27 cellular contexts compared by ENCODE assay signal in the genomic region with DNA sequence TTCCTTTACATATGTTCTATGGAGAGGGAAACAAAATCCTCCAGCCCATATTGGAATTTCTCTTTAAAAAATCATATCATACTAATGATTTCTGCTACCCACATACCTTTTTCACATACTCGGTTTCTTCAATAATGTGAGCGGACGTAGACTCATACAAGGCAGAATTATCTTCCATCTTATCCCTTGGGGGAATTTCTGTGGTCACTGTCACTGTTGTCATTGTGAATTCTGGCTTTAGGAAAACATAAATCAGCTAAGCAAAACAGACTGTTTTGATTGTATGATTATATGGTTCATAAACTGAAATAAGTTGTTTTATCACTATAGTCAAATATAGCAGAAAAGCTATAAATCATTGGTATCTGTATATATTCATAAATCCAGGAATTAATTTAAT. TPM values are rescaled to one million over a fixed set of nuclear protein-coding genes. Genes with fewer than 3 reads are reported as not detected.
"Had no signal": no experiment of that assay in that cellular context is flagged by ENCODE, and none has a peak within 500 bp of the region (broad histone marks: within the 10 kb centered on the region; RNA-seq: fewer than 3 reads in every experiment).

No MANE protein-coding gene starts in this region.

- H3K4me2 ChIP-seq: neural progenitor cell had no signal

- FAIRE-seq: urothelium cell line had no signal

- H3K27ac ChIP-seq: left ventricle myocardium inferior, neural progenitor cell, neutrophil, ovary, skin epidermis, stomach, testis, thyroid gland, transverse colon, upper lobe of right lung had no signal

- H2AFZ ChIP-seq: neural progenitor cell had no signal

- H3K4me3 ChIP-seq: left ventricle myocardium inferior, lung, neural progenitor cell, ovary, skin epidermis, stomach, testis, thyroid gland, transverse colon, upper lobe of right lung had no signal

- ATAC-seq: natural killer cell; right cardiac atrium; sciatic nerve; stimulated activated naive B cell treated with anti-CD40 and anti-IgM and Interleukin-4, amounts not matched to agents 10 μg/mL and 1 μg/mL and 100 μg/mL, for 72 hours; stimulated activated naive CD8-positive, alpha-beta T cell treated with anti-CD3 and anti-CD28 coated beads, Interleukin-15, Interleukin-2, amounts not matched to agents 100 U/mL and 50 U/mL, for 24 hours; upper lobe of right lung had no signal

- H3K9ac ChIP-seq: neural progenitor cell had no signal

- H3K4me1 ChIP-seq: neural progenitor cell, testis had no signal

- H3K27me3 ChIP-seq: neural progenitor cell, neutrophil, ovary, stomach, testis, thyroid gland, transverse colon, upper lobe of right lung had no signal

- DNase-seq: hypothalamus; immature natural killer cell; left ventricle myocardium inferior; mesendoderm; naive B cell; natural killer cell; nephron progenitor cell; occipital lobe; ovary; right cardiac atrium; stimulated activated CD4-positive, alpha-beta T cell treated with anti-CD3 and anti-CD28 coated beads, Interleukin-12 subunit alpha, Interleukin-12 subunit beta, amount 100 ng/mL, for 4 hours; stimulated activated CD4-positive, alpha-beta T cell treated with anti-CD3 and anti-CD28 coated beads, Interleukin-15, amount 100 ng/mL, for 24 hours; stimulated activated CD4-positive, alpha-beta T cell treated with anti-CD3 and anti-CD28 coated beads, Interleukin-2, amount 100 ng/mL, for 24 hours; stimulated activated CD4-positive, alpha-beta T cell treated with anti-CD3 and anti-CD28 coated beads, Interleukin-4, amount 100 ng/mL, for 1 hour; stimulated activated naive B cell treated with anti-CD40 and anti-IgM and Interleukin-4, amounts not matched to agents 10 μg/mL and 1 μg/mL and 100 μg/mL, for 72 hours; stimulated activated naive CD8-positive, alpha-beta T cell treated with anti-CD3 and anti-CD28 coated beads, Interleukin-15, Interleukin-2, amounts not matched to agents 100 U/mL and 50 U/mL, for 24 hours; stomach; testis; thyroid gland; transverse colon; upper lobe of right lung had no signal

- H3K36me3 ChIP-seq: neural progenitor cell, neutrophil, ovary, thyroid gland, transverse colon, upper lobe of right lung had no signal

- H3K9me3 ChIP-seq: left ventricle myocardium inferior, neutrophil, ovary, stomach, testis, thyroid gland, transverse colon, upper lobe of right lung had no signal

RNA-seq across cellular contexts. Expression of gene CCDC68, which starts 16.7 kb away (rescaled TPM):
- polyA plus RNA-seq: immature natural killer cell had no signal
